9 cellular contexts compared by ENCODE assay signal in the genomic region with DNA sequence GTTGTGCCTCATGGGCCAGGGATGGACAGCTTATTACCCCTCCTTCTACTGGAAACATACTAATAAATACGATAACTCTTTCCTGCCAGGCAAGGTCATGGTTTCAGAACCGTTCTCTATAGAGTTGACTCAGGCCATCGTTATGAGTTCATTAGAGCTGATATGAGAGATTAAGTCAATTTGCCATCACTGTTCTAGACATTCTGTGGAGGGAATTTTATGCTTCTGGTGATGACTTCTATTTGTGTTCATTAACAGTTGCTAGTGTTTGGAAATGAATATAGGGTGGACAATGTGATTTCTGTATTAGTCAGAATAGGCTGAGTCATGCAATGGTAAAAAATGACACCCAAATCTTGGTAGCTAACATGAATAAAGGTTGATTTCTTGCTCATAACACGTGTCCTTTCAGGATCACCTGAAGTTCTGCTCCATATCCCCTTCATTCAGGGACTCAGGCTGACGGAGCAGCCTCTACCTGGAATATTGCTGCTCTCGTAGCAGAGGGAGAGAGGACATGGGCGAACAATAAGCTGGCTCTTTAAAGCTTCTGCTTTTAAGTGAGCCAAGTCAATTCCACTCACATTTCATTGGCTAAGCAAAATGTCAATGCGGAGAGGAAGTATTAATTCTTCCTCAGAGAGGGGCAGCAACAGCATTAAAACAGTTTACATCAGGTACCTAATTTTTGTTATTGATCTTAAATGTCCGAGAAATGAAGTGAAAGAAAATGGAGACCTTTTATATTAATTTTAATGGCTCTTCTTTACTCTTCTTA. TPM values are rescaled to one million over a fixed set of nuclear protein-coding genes. Genes with fewer than 3 reads are reported as not detected.
DNase-seq lines count a peak whose midpoint lies in the region; ATAC-seq and TF ChIP-seq lines count a peak whose summit lies in the region.
"Had no signal": no experiment of that assay in that cellular context is flagged by ENCODE, and none has a peak within 500 bp of the region (broad histone marks: within the 10 kb centered on the region; RNA-seq: fewer than 3 reads in every experiment).

No MANE protein-coding gene starts in this region.

- peak; percentile 90 for ATAC-seq in GM18502 (IDR thresholded peaks at IDR 0.05; ENCODE audit: poor library complexity, unreplicated experiment)
- ATAC-seq in GM21619 (IDR thresholded peaks at IDR 0.05; ENCODE audit: unreplicated experiment): peak; percentile 83
- ATAC-seq in HG03571 (IDR thresholded peaks at IDR 0.05; ENCODE audit: unreplicated experiment): peak; percentile 80

- H3K27me3 Mint-ChIP-seq in activated CD4-positive, alpha-beta T cell treated with anti-CD3 and anti-CD28 coated beads, Interleukin-2, amount 10 ng/mL, durations not matched to agents 7 days and 5 days: no peaks in the 10 kb centered on the region

- H3K27ac Mint-ChIP-seq in activated CD4-positive, alpha-beta T cell treated with anti-CD3 and anti-CD28 coated beads, Interleukin-2, amount 10 ng/mL, durations not matched to agents 7 days and 5 days: no peak overlapping the region

- POLR2A ChIA-PET in activated CD4-positive, alpha-beta T cell treated with anti-CD3 and anti-CD28 coated beads, Interleukin-2, amount 10 ng/mL, durations not matched to agents 7 days and 5 days (lab: Charles Lee): no interaction called here
- POLR2A ChIA-PET in HEK293T (lab: Yijun Ruan, JAX): no interaction called here

- H3K9me3 Mint-ChIP-seq in activated CD4-positive, alpha-beta T cell treated with anti-CD3 and anti-CD28 coated beads, Interleukin-2, amount 10 ng/mL, durations not matched to agents 7 days and 5 days: no peaks in the 10 kb centered on the region

- no peaks in the 10 kb centered on the region for H3K4me1 Mint-ChIP-seq in activated CD4-positive, alpha-beta T cell treated with anti-CD3 and anti-CD28 coated beads, Interleukin-2, amount 10 ng/mL, durations not matched to agents 7 days and 5 days

- CTCF ChIA-PET in activated CD4-positive, alpha-beta T cell treated with anti-CD3 and anti-CD28 coated beads, Interleukin-2, amount 10 ng/mL, durations not matched to agents 7 days and 5 days (lab: Charles Lee): interaction anchor here (0.6 to 0.9 kb wide), 2 partner anchors 15 to 50 kb away, joined by 3 read pairs; no protein-coding TSS in a partner anchor
- CTCF ChIA-PET in HEK293T (lab: Yijun Ruan, JAX): no interaction called here

- no peaks in the 10 kb centered on the region for H3K36me3 Mint-ChIP-seq in activated CD4-positive, alpha-beta T cell treated with anti-CD3 and anti-CD28 coated beads, Interleukin-2, amount 10 ng/mL, durations not matched to agents 7 days and 5 days (ENCODE audit: low read depth)

- no peak overlapping the region for H3K4me3 Mint-ChIP-seq in activated CD4-positive, alpha-beta T cell treated with anti-CD3 and anti-CD28 coated beads, Interleukin-2, amount 10 ng/mL, durations not matched to agents 7 days and 5 days

- peak; percentile 64 for DNase-seq in foreskin melanocyte
- DNase-seq in D341Med (ENCODE audit: low spot score): no peak
- DNase-seq in activated CD4-positive, alpha-beta T cell treated with anti-CD3 and anti-CD28 coated beads, Interleukin-2, amount 10 ng/mL, durations not matched to agents 7 days and 5 days: no peak
- no peak for DNase-seq in HEK293T (ENCODE audit: extremely low spot score)
- DNase-seq in cerebellum (ENCODE audit: low spot score): no peak

TF ChIP-seq in HEK293T, 16 proteins besides CTCF, POLR2A, EP300 and RAD21:
- TF ChIP-seq FOXM1 (IDR thresholded peaks at IDR 0.05; ENCODE audit: borderline replicate concordance): no peak
- no peak for TF ChIP-seq BHLHE40 (IDR thresholded peaks at IDR 0.05; ENCODE audit: borderline replicate concordance)
- no peak for TF ChIP-seq SP1 (IDR thresholded peaks at IDR 0.05)

RNA-seq across cellular contexts. Expression of gene TBPL2, which starts 18.6 kb away (rescaled TPM):
- not detected for total RNA-seq in activated CD4-positive, alpha-beta T cell treated with anti-CD3 and anti-CD28 coated beads, Interleukin-2, amount 10 ng/mL, durations not matched to agents 7 days and 5 days
- not detected for total RNA-seq in cerebellum
- total RNA-seq: urinary bladder had no signal

RNA-seq across cellular contexts. Expression of gene ATG14, which starts 47.4 kb away (rescaled TPM):
- 1 to 10 TPM; 5.3 to 6.1 TPM for total RNA-seq in activated CD4-positive, alpha-beta T cell treated with anti-CD3 and anti-CD28 coated beads, Interleukin-2, amount 10 ng/mL, durations not matched to agents 7 days and 5 days
- 18.0 TPM for total RNA-seq in cerebellum
